ENCODE assay signal across 8 cellular contexts in the genomic region with DNA sequence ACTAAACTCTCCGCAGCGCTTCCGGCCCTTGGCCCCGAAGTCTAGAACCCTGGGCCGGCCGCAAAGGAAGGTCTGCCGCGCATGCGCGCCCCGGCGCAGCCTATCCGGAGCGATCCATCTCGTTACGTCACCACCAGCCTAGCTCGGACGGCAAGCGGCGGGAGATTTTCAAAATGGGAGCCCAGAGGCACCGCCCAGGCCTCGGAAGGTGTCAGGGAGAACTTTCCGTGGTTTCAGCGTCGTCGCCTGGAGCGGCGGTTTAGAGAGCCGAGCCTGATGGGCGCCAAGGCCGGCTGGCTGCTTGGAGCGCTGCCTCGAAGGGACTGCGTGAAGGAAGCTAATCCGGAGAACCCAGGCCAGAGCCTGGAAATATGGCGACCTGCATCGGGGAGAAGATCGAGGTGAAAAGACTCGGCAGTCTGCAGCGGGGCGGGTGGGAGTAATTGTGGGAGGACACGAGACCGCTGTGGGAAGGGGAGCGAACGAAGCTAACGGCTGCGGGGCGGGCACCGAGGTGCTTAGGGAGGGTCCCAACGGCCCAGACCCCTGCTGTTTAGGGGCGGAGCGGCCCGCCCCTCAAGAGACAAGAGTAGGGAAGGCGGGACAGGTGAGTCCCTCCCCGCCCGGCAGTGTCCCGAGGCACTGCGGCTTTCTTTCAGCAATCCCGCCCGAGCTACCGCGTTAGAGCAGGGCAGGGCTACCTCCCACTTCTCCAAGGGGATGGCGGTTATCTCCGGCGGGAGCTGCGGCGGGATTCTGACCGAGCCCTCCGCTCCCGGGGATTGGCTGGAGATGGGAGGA.
A peak's percentile ranks its signal among the peaks of the same experiment; 100 is the strongest.
DNase-seq lines count a peak whose midpoint lies in the region; ATAC-seq and TF ChIP-seq lines count a peak whose summit lies in the region.

A gene (plus strand): TSS at position 130 of the 801 bp plus-strand sequence. CDS start 242 bp downstream, at position 372.

- TF ChIP-seq CTCF in GM10266 (IDR thresholded peaks at IDR 0.05; ENCODE audit: control insufficient read depth, insufficient read depth, low read depth, missing control alignments): peak; percentile 0

- DNase-seq in GM10266 (ENCODE audit: extremely low spot score) (peak; percentile 91), NCI-H1092 treated with DMSO at 0.1 percent for 48 hours (lab: John Stamatoyannopoulos, UW) (peak; percentile 95), globus pallidus (ENCODE audit: low spot score) (peak; percentile 92), non-pigmented ciliary epithelial cell (ENCODE audit: low read depth) (peak; percentile 67), superior temporal gyrus (ENCODE audit: extremely low spot score) (peak; percentile 96)
- peak; percentile 93 for DNase-seq in activated naive CD4-positive, alpha-beta T cell treated with anti-CD3 and anti-CD28 coated beads, Interleukin-2, amount 50 U/mL, for 16 hours

- peak; percentile 92 for ATAC-seq in HG02623 (IDR thresholded peaks at IDR 0.05; ENCODE audit: unreplicated experiment)
- ATAC-seq in SK-N-SH treated with all-trans-retinoic acid at 6 μM for 48 hours: peak; percentile 93

TF ChIP-seq in SK-N-SH treated with all-trans-retinoic acid at 6 μM for 48 hours, 23 proteins besides CTCF, POLR2A, EP300 and RAD21:
- TF ChIP-seq RARB (CRISPR knock-in tag; IDR thresholded peaks at IDR 0.05) (no peak), ZFP3 (CRISPR knock-in tag; IDR thresholded peaks at IDR 0.05) (no peak), ZNF565 (CRISPR knock-in tag; conservative IDR thresholded peaks at IDR 0.05; ENCODE audit: low read depth) (no peak), OSR1 (CRISPR knock-in tag; IDR thresholded peaks at IDR 0.05) (no peak), ZFP30 (CRISPR knock-in tag; IDR thresholded peaks at IDR 0.05) (no peak), ARNTL (CRISPR knock-in tag; IDR thresholded peaks at IDR 0.05; ENCODE audit: borderline replicate concordance, low read depth) (no peak), CSDC2 (CRISPR knock-in tag; IDR thresholded peaks at IDR 0.05) (no peak), GLIS3 (CRISPR knock-in tag; IDR thresholded peaks at IDR 0.05) (no peak)
- TF ChIP-seq, protein P1, sequence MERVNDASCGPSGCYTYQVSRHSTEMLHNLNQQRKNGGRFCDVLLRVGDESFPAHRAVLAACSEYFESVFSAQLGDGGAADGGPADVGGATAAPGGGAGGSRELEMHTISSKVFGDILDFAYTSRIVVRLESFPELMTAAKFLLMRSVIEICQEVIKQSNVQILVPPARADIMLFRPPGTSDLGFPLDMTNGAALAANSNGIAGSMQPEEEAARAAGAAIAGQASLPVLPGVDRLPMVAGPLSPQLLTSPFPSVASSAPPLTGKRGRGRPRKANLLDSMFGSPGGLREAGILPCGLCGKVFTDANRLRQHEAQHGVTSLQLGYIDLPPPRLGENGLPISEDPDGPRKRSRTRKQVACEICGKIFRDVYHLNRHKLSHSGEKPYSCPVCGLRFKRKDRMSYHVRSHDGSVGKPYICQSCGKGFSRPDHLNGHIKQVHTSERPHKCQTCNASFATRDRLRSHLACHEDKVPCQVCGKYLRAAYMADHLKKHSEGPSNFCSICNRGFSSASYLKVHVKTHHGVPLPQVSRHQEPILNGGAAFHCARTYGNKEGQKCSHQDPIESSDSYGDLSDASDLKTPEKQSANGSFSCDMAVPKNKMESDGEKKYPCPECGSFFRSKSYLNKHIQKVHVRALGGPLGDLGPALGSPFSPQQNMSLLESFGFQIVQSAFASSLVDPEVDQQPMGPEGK (CRISPR knock-in tag; IDR thresholded peaks at IDR 0.05; ENCODE audit: borderline replicate concordance): no peak

Comparison
In these comparisons a context has a peak if more than half of its experiments do, and no peak if none do; other contexts are left out.
1. Peak in every context shown above with its lines: DNase-seq and ATAC-seq.